ENCODE assay signal across 8 cellular contexts in the genomic region with DNA sequence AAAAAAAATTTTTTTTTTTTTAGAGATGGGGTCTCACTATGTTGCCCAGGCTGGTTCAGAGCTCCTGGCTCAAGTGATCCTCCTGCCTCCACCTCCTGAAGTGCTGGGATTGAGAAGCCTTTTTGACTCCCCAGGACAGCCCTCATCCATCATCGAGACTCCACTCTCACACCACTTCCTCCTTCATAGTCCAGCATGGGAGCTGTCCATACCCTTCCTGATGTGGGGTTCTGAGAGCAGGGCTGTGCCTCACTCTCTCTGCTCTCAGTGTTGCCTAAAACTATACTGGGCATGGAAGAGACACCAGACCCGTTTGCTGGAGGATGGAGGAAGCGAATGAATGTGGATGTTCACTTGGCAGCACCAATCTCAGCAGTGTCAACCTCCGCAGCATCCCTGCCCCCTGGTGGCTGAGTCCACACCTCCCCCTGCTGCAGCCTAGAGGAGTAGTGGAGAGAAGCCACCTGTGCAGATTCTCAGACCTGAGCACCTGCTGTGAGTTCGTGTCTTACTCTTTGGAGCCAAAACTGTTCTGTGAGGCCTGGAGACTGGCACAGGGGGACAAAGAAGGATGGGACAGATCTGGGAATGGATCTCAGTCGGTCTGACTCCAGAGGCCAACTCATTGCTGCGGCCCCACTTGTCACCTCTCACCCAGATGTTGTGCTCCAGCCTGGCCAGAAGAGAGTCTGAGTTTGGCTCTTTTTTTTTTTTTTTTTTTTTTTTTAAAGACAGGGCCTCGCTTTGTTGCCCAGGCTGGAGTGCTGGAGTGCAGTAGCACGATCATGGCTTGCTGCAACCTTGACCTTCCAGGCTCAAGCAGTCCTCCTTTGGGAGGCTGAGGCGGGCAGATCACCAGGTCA. TPM values are rescaled to one million over a fixed set of nuclear protein-coding genes. Genes with fewer than 3 reads are reported as not detected.
DNase-seq lines count a peak whose midpoint lies in the region; ATAC-seq and TF ChIP-seq lines count a peak whose summit lies in the region.

No MANE protein-coding gene starts in this region.

- no peak overlapping the region for H3K4me2 ChIP-seq in osteoblast (ENCODE audit: insufficient read depth, low read length)

- H4K20me1 ChIP-seq in osteoblast (ENCODE audit: insufficient read depth, low read length) = no peaks in the 10 kb centered on the region

- ATAC-seq in HG03280 (IDR thresholded peaks at IDR 0.05; ENCODE audit: unreplicated experiment) (peak; percentile 63), GM19324 (IDR thresholded peaks at IDR 0.05; ENCODE audit: low FRiP score, unreplicated experiment) (no peak)
- peak; percentile 95 for ATAC-seq in activated CD8-positive, alpha-beta memory T cell treated with anti-CD3 and anti-CD28 coated beads, Interleukin-2, amount 10 ng/mL, durations not matched to agents 7 days and 5 days

- no peaks in the 10 kb centered on the region for H3K79me2 ChIP-seq in osteoblast (ENCODE audit: insufficient read depth, low read length)

- CTCF ChIA-PET in activated CD8-positive, alpha-beta memory T cell treated with anti-CD3 and anti-CD28 coated beads, Interleukin-2, amount 10 ng/mL, durations not matched to agents 7 days and 5 days (lab: Charles Lee) = interaction anchor here (0.8 to 1.9 kb wide), 9 partner anchors 9 to 195 kb away, joined by 3 to 5 read pairs (median 3); a partner anchor contains a TSS

- peak; percentile 95 for TF ChIP-seq CTCF in osteoblast (IDR thresholded peaks at IDR 0.05; ENCODE audit: extremely low read depth, low read depth, low read length)

- H3K27me3 Mint-ChIP-seq in activated CD8-positive, alpha-beta memory T cell treated with anti-CD3 and anti-CD28 coated beads, Interleukin-2, amount 10 ng/mL, durations not matched to agents 7 days and 5 days = peaks cover 23% of the 10 kb centered on the region

- no peaks in the 10 kb centered on the region for H3K9me3 ChIP-seq in osteoblast (ENCODE audit: low read depth, low read length)

- no peaks in the 10 kb centered on the region for H3K9me3 Mint-ChIP-seq in activated CD8-positive, alpha-beta memory T cell treated with anti-CD3 and anti-CD28 coated beads, Interleukin-2, amount 10 ng/mL, durations not matched to agents 7 days and 5 days (ENCODE audit: low read depth)

- H3K4me1 ChIP-seq in osteoblast (ENCODE audit: insufficient read depth, low read length) = no peaks in the 10 kb centered on the region

- H3K27ac ChIP-seq in osteoblast (ENCODE audit: low read depth, low read length) = no peak overlapping the region

- no peak overlapping the region for H2AFZ ChIP-seq in osteoblast (ENCODE audit: low read length)

- peaks cover 9% of the 10 kb centered on the region for H3K4me1 Mint-ChIP-seq in activated CD8-positive, alpha-beta memory T cell treated with anti-CD3 and anti-CD28 coated beads, Interleukin-2, amount 10 ng/mL, durations not matched to agents 7 days and 5 days

- no peaks in the 10 kb centered on the region for H3K36me3 ChIP-seq in osteoblast (ENCODE audit: insufficient read depth, low read length)

- H3K27me3 ChIP-seq in osteoblast (ENCODE audit: insufficient read depth, low read length) = no peaks in the 10 kb centered on the region

- H3K4me3 Mint-ChIP-seq in activated CD8-positive, alpha-beta memory T cell treated with anti-CD3 and anti-CD28 coated beads, Interleukin-2, amount 10 ng/mL, durations not matched to agents 7 days and 5 days = no peak overlapping the region

- H3K4me3 ChIP-seq in osteoblast (ENCODE audit: insufficient read depth, low read length) = no peak overlapping the region

- no peaks in the 10 kb centered on the region for H3K36me3 Mint-ChIP-seq in activated CD8-positive, alpha-beta memory T cell treated with anti-CD3 and anti-CD28 coated beads, Interleukin-2, amount 10 ng/mL, durations not matched to agents 7 days and 5 days

- DNase-seq in DMS53 treated with DMSO at 0.1 percent for 48 hours (lab: John Stamatoyannopoulos, UW; ENCODE audit: unreplicated experiment) (peak; percentile 88), NOMO-1 (lab: John Stamatoyannopoulos, UW; ENCODE audit: unreplicated experiment in 2 of 2) (peak; percentile 31 to 64), fibroblast of gingiva (ENCODE audit: low read depth) (peak; percentile 47), osteoblast (ENCODE audit: insufficient read length, low spot score, missing footprints) (peak; percentile 94), ureter (ENCODE audit: low spot score) (peak; percentile 87)
- peak; percentile 85 for DNase-seq in activated CD8-positive, alpha-beta memory T cell treated with anti-CD3 and anti-CD28 coated beads, Interleukin-2, amount 10 ng/mL, durations not matched to agents 7 days and 5 days

- no peak overlapping the region for H3K27ac Mint-ChIP-seq in activated CD8-positive, alpha-beta memory T cell treated with anti-CD3 and anti-CD28 coated beads, Interleukin-2, amount 10 ng/mL, durations not matched to agents 7 days and 5 days

RNA-seq across cellular contexts. Expression of a gene that starts 17.7 kb away (rescaled TPM):
- not detected for total RNA-seq in activated CD8-positive, alpha-beta memory T cell treated with anti-CD3 and anti-CD28 coated beads, Interleukin-2, amount 10 ng/mL, durations not matched to agents 7 days and 5 days
- total RNA-seq in osteoblast (31.5 and 50.3 TPM in 2 replicates), ureter (218 TPM)

RNA-seq across cellular contexts. Expression of a gene that starts 23.5 kb away (rescaled TPM):
- total RNA-seq in activated CD8-positive, alpha-beta memory T cell treated with anti-CD3 and anti-CD28 coated beads, Interleukin-2, amount 10 ng/mL, durations not matched to agents 7 days and 5 days = not detected
- not detected in 2 replicates for total RNA-seq in osteoblast
- total RNA-seq in ureter = not detected

RNA-seq across cellular contexts. Expression of a gene that starts 50.7 kb away (rescaled TPM):
- 10 to 100 TPM; 45.9 to 47.1 TPM for total RNA-seq in activated CD8-positive, alpha-beta memory T cell treated with anti-CD3 and anti-CD28 coated beads, Interleukin-2, amount 10 ng/mL, durations not matched to agents 7 days and 5 days
- total RNA-seq in osteoblast = 75.7 and 86.5 TPM in 2 replicates
- total RNA-seq in ureter = 76.9 TPM

Comparison
In these comparisons a context has a peak if more than half of its experiments do, and no peak if none do; other contexts are left out.
1. RNA of a gene that starts 17.7 kb away (total RNA-seq): 218 TPM in ureter (single experiment) and 31.5 to 50.3 TPM in osteoblast; not detected in activated CD8-positive, alpha-beta memory T cell treated with anti-CD3 and anti-CD28 coated beads, Interleukin-2, amount 10 ng/mL, durations not matched to agents 7 days and 5 days; every median in the first group is over 10 times any median in the second.
2. Peak in every context shown above with its lines, with median percentiles within 50 percentile points of each other: DNase-seq.